In the genomic region with DNA sequence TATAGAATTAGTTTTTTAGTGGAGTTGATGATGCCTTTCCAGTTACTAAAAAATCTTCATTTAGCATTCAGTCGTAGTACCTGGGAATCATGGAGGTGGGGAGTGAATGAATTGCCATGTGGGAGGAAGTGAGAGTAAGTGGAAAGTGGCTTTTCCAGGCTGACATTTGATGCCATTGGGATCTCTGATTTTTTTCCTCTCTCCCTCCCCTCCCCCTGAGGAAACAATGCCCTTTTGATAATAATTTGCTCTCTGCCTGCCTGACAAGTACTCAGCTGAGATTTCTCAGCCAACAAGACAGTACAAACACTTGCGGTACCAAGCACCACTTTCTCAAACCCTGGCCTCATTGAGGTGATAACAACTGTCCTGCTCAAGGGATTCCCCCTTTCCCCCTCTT, we compare ENCODE assay signal across 10 cellular contexts.
DNase-seq lines count a peak whose midpoint lies in the region; ATAC-seq and TF ChIP-seq lines count a peak whose summit lies in the region.
"Had no signal": no experiment of that assay in that cellular context is flagged by ENCODE, and none has a peak within 500 bp of the region (broad histone marks: within the 10 kb centered on the region; RNA-seq: fewer than 3 reads in every experiment).

No MANE protein-coding gene starts in this region.

- H3K27ac ChIP-seq in ACC112 (ENCODE audit: low read depth, low read length) (peak overlapping the region; percentile 89; the same call in 1 of the 2 replicates), layer of hippocampus (ENCODE audit: low read depth, low read length) (peak overlapping the region; percentile 76)

- peaks cover 66% of the 10 kb centered on the region for H3K79me2 ChIP-seq in ACC112 (ENCODE audit: control insufficient read depth, insufficient read depth, low read length, unreplicated experiment)

- H3K4me3 ChIP-seq in ACC112 (ENCODE audit: low read depth, low read length) (peak overlapping the region; percentile 90), HFF-Myc (replicated peaks; ENCODE audit: low read depth, low read length) (peak overlapping the region; percentile 79), astrocyte of the cerebellum (ENCODE audit: low read depth, low read length) (peak overlapping the region; percentile 78)

- in situ Hi-C loops in astrocyte of the cerebellum (cut with HindIII; ENCODE audit: low sequenced_read_pairs), result loop anchor here (10.0 kb wide), 1 partner anchor 104 kb away; no protein-coding TSS in a partner anchor

- DNase-seq in HFF-Myc (ENCODE audit: extremely low read depth, low read depth) (no peak), astrocyte of the cerebellum (ENCODE audit: low read depth) (no peak), SIG-M5 (lab: John Stamatoyannopoulos, UW) (no peak)
- DNase-seq: activated CD4-positive, alpha-beta T cell treated with anti-CD3 and anti-CD28 coated beads, Interleukin-2, amount 50 U/mL, for 4 hours; NCI-H1694 had no signal

- H3K4me1 ChIP-seq in ACC112 (ENCODE audit: control insufficient read depth, insufficient read depth, low read length, unreplicated experiment), result peaks cover 57% of the 10 kb centered on the region

- no peaks in the 10 kb centered on the region for H3K27me3 ChIP-seq in ACC112 (ENCODE audit: insufficient read depth, low read length)
- H3K27me3 ChIP-seq in layer of hippocampus (ENCODE audit: control insufficient read depth, insufficient read depth, low read length), result no peaks in the 10 kb centered on the region

- H2AFZ ChIP-seq in ACC112 (ENCODE audit: low read length, unreplicated experiment), result no peak overlapping the region

- TF ChIP-seq CTCF in HFF-Myc (IDR thresholded peaks at IDR 0.05; ENCODE audit: low read depth, low read length, missing control alignments), result no peak
- no peak for TF ChIP-seq CTCF in astrocyte of the cerebellum (IDR thresholded peaks at IDR 0.05; ENCODE audit: low read depth, low read length, missing control alignments)

- ATAC-seq in HG03159 (IDR thresholded peaks at IDR 0.05; ENCODE audit: unreplicated experiment) (no peak), HG03354 (IDR thresholded peaks at IDR 0.05; ENCODE audit: poor library complexity, severe bottlenecking, unreplicated experiment) (no peak), GM21390 (IDR thresholded peaks at IDR 0.05; ENCODE audit: unreplicated experiment) (no peak)

- peaks cover 35% of the 10 kb centered on the region for H3K36me3 ChIP-seq in ACC112 (ENCODE audit: insufficient read depth, low read length)
